ENCODE assay signal across 20 cellular contexts in genomic region chr4:14621731-14622459, GRCh38.
"Had no signal": no experiment of that assay in that cellular context is flagged by ENCODE, and none has a peak within 500 bp of the region (broad histone marks: within the 10 kb centered on the region; RNA-seq: fewer than 3 reads in every experiment).

No MANE protein-coding gene starts in this region.

- DNase-seq: activated CD4-positive, alpha-beta T cell treated with anti-CD3 and anti-CD28 coated beads, Interleukin-2, amount 10 ng/mL, durations not matched to agents 24 days and 14 days; activated CD4-positive, CD25-positive, alpha-beta regulatory T cell; activated CD8-positive, alpha-beta T cell treated with anti-CD3 and anti-CD28 coated beads for 36 hours; activated effector memory CD4-positive, alpha-beta T cell treated with Interleukin-2 at 50 U/mL for 16 hours; activated naive CD4-positive, alpha-beta T cell treated with anti-CD3 and anti-CD28 coated beads, Interleukin-2, amount 50 U/mL, for 16 hours; activated T-cell treated with anti-CD3 and anti-CD28 coated beads, Interleukin-2, amount 50 U/mL, for 48 hours; cerebellar nuclear complex; effector CD4-positive, alpha-beta T cell; gastrocnemius medialis; head of caudate nucleus; natural killer cell; occipital lobe; stimulated activated CD4-positive, alpha-beta T cell treated with anti-CD3 and anti-CD28 coated beads, Interleukin-2, amount 100 ng/mL, for 24 hours; stimulated activated naive CD8-positive, alpha-beta T cell treated with anti-CD3 and anti-CD28 coated beads, Interleukin-15, Interleukin-2, amounts not matched to agents 100 U/mL and 50 U/mL, for 24 hours; T-cell; transverse colon had no signal

- H3K9me3 Mint-ChIP-seq: activated CD4-positive, alpha-beta T cell treated with anti-CD3 and anti-CD28 coated beads, Interleukin-2, amount 10 ng/mL, durations not matched to agents 24 days and 14 days; activated CD8-positive, alpha-beta T cell treated with anti-CD3 and anti-CD28 coated beads for 36 hours had no signal

- H3K27ac ChIP-seq: ascending aorta, gastrocnemius medialis, vagina had no signal

- H3K27me3 Mint-ChIP-seq: activated CD4-positive, alpha-beta T cell treated with anti-CD3 and anti-CD28 coated beads, Interleukin-2, amount 10 ng/mL, durations not matched to agents 24 days and 14 days; T-cell had no signal

- H3K4me3 ChIP-seq: ascending aorta, gastrocnemius medialis, lung, transverse colon, vagina had no signal

- H3K36me3 ChIP-seq: ascending aorta, gastrocnemius medialis, transverse colon, vagina had no signal

- H3K27me3 ChIP-seq: ascending aorta, gastrocnemius medialis, transverse colon, vagina had no signal

- ATAC-seq: activated CD8-positive, alpha-beta T cell treated with anti-CD3 and anti-CD28 coated beads for 36 hours; esophagus mucosa; gastrocnemius medialis; natural killer cell; stimulated activated naive CD8-positive, alpha-beta T cell treated with anti-CD3 and anti-CD28 coated beads, Interleukin-15, Interleukin-2, amounts not matched to agents 100 U/mL and 50 U/mL, for 24 hours; T-cell had no signal

- H3K9me3 ChIP-seq: ascending aorta, gastrocnemius medialis, transverse colon, vagina had no signal

- H3K36me3 Mint-ChIP-seq: natural killer cell, T-cell had no signal

- H3K27ac Mint-ChIP-seq: activated CD4-positive, alpha-beta T cell treated with anti-CD3 and anti-CD28 coated beads, Interleukin-2, amount 10 ng/mL, durations not matched to agents 24 days and 14 days; activated CD8-positive, alpha-beta T cell treated with anti-CD3 and anti-CD28 coated beads for 36 hours; natural killer cell; T-cell had no signal

- H3K4me1 Mint-ChIP-seq: activated CD4-positive, alpha-beta T cell treated with anti-CD3 and anti-CD28 coated beads, Interleukin-2, amount 10 ng/mL, durations not matched to agents 24 days and 14 days; natural killer cell; T-cell had no signal

- H3K4me1 ChIP-seq: gastrocnemius medialis, transverse colon, vagina had no signal

- H3K4me3 Mint-ChIP-seq: activated CD4-positive, alpha-beta T cell treated with anti-CD3 and anti-CD28 coated beads, Interleukin-2, amount 10 ng/mL, durations not matched to agents 24 days and 14 days; activated CD8-positive, alpha-beta T cell treated with anti-CD3 and anti-CD28 coated beads for 36 hours; natural killer cell; T-cell had no signal
